ENCODE assay signal across 1 cellular context in the genomic region with DNA sequence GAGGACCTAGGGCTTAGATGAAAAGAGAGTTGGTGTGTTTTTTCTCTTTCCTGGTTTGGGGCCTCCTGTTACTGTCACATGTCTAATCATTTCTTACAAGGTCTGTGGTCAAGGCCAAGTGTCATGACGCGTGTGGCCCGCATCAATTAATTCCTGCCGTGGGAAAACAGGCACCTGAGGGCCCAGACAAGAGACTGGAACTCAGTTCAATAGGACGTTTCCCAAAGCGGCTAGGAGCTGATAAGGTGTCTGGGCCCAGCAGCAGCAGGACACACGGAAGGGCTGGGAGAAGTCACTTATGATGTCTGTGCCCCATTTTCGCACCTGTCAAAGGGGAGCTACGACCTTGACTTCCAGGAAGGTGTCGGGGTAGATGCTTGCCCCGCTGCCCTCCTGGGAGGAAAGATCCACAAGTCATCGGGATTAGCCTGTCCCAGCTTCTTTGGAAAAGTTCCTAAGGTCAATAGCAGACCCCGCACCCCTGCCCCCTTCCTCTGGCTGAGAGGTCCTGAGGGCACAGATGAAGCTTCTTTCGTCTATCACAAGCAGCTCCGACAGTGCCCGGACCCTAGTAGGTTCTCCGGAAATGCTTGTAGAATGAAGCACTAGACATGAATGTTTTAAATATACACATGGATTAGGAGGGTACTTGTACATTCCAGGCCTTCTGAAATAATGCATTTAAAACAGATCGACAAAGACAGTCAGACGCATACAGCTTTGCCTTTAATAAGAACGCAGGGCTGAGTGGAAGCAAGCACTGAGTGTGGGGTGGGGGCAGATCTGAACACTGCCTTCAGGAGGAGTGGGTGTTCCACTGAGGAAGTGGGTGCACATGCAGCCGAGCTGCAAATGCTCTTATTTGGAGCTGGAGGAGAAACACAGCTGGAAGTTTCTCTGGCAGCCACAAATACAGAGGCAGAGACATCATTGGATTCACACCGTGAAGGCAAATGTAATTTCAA.
TF ChIP-seq lines count a peak whose summit lies in the region.

No MANE protein-coding gene starts in this region.

TF ChIP-seq in GM23338, 12 proteins besides CTCF, POLR2A, EP300 and RAD21 (continued from another document):
- TF ChIP-seq, protein P1, sequence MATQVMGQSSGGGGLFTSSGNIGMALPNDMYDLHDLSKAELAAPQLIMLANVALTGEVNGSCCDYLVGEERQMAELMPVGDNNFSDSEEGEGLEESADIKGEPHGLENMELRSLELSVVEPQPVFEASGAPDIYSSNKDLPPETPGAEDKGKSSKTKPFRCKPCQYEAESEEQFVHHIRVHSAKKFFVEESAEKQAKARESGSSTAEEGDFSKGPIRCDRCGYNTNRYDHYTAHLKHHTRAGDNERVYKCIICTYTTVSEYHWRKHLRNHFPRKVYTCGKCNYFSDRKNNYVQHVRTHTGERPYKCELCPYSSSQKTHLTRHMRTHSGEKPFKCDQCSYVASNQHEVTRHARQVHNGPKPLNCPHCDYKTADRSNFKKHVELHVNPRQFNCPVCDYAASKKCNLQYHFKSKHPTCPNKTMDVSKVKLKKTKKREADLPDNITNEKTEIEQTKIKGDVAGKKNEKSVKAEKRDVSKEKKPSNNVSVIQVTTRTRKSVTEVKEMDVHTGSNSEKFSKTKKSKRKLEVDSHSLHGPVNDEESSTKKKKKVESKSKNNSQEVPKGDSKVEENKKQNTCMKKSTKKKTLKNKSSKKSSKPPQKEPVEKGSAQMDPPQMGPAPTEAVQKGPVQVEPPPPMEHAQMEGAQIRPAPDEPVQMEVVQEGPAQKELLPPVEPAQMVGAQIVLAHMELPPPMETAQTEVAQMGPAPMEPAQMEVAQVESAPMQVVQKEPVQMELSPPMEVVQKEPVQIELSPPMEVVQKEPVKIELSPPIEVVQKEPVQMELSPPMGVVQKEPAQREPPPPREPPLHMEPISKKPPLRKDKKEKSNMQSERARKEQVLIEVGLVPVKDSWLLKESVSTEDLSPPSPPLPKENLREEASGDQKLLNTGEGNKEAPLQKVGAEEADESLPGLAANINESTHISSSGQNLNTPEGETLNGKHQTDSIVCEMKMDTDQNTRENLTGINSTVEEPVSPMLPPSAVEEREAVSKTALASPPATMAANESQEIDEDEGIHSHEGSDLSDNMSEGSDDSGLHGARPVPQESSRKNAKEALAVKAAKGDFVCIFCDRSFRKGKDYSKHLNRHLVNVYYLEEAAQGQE (IDR thresholded peaks at IDR 0.05; ENCODE audit: unreplicated experiment) = no peak
TF ChIP-seq in GM23338: peak in this region for 0.
